In the genomic region with DNA sequence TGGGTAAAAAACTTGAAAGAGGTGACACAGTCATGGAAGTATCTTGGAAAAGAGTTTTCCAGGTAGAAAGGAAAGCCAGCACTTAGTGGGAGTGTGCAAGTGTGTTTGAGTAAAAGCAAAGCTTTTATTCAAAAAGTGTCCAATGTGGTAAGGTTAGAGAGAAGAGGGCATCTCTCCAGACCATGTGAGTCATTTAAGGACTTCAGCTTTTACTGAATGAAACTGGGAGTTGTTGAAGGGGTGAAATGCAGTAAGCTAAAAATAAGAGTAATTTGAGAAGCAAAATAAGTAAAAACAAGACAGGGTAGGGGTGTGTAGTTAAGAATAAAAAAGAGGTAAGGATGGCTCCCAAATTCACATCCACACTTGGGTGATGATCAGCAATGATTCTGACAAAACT, we compare ENCODE assay signal across 14 cellular contexts.
DNase-seq lines count a peak whose midpoint lies in the region; ATAC-seq and TF ChIP-seq lines count a peak whose summit lies in the region.
"Had no signal": no experiment of that assay in that cellular context is flagged by ENCODE, and none has a peak within 500 bp of the region (broad histone marks: within the 10 kb centered on the region; RNA-seq: fewer than 3 reads in every experiment).

No MANE protein-coding gene starts in this region.

- H3K27ac ChIP-seq in left lung = no peak overlapping the region
- H3K27ac ChIP-seq: thyroid gland had no signal

- H3K36me3 ChIP-seq in left lung = no peaks in the 10 kb centered on the region
- H3K36me3 ChIP-seq: thyroid gland had no signal

- H3K4me1 ChIP-seq in left lung = no peaks in the 10 kb centered on the region

- H3K4me3 ChIP-seq in cardiac fibroblast (replicated peaks in 1 of 2; ENCODE audit: low read depth in 2 of 2, low read length in 2 of 2) (no peak overlapping the region), left lung (no peak overlapping the region)
- H3K4me3 ChIP-seq: thyroid gland had no signal

- no peak for TF ChIP-seq CTCF in cardiac fibroblast (IDR thresholded peaks at IDR 0.05; ENCODE audit: low read depth, low read length)
- no peak for TF ChIP-seq CTCF in left lung (IDR thresholded peaks at IDR 0.05)

- ATAC-seq in GM18519 (IDR thresholded peaks at IDR 0.05; ENCODE audit: low FRiP score, unreplicated experiment) (peak; percentile 98), GM21528 (IDR thresholded peaks at IDR 0.05; ENCODE audit: low FRiP score, unreplicated experiment) (peak; percentile 93), HG03097 (IDR thresholded peaks at IDR 0.05; ENCODE audit: low FRiP score, unreplicated experiment) (peak; percentile 87), left lung (no peak)

- H3K27me3 ChIP-seq in left lung = no peaks in the 10 kb centered on the region
- H3K27me3 ChIP-seq: thyroid gland had no signal

- intact Hi-C loops in left lung (cut with DNase I) = no loop called here

- DNase-seq in cardiac fibroblast (ENCODE audit: low read depth in 2 of 2) (peak; percentile 18 to 32), left lung (no peak), NCI-H2029 (lab: John Stamatoyannopoulos, UW) (no peak), germinal center (ENCODE audit: low spot score) (no peak), NOMO-1 treated with dmso at 0.1 percent for 144 hours (lab: John Stamatoyannopoulos, UW; ENCODE audit: unreplicated experiment) (no peak)
- DNase-seq: activated CD4-positive, alpha-beta memory T cell treated with anti-CD3 and anti-CD28 coated beads, Interleukin-2, amount 10 ng/mL, durations not matched to agents 7 days and 5 days; amniotic stem cell; C1 segment of cervical spinal cord; NCI-H345; stimulated activated CD4-positive, alpha-beta T cell treated with anti-CD3 and anti-CD28 coated beads, Interleukin-4, amount 100 ng/mL, for 1 hour; thyroid gland had no signal

- H3K9me3 ChIP-seq in left lung = no peaks in the 10 kb centered on the region
- H3K9me3 ChIP-seq: thyroid gland had no signal

Comparison
In these comparisons a context has a peak if more than half of its experiments do, and no peak if none do; other contexts are left out.
1. DNase-seq: peak in cardiac fibroblast (2 of 2); none in left lung (0 of 2), NCI-H2029 (single experiment), germinal center (single experiment) and NOMO-1 treated with dmso at 0.1 percent for 144 hours (single experiment).